In genomic region chr15:31361764-31362120, GRCh38 we compare ENCODE assay signal across 8 cellular contexts. TPM values are rescaled to one million over a fixed set of nuclear protein-coding genes. Genes with fewer than 3 reads are reported as not detected.
DNase-seq lines count a peak whose midpoint lies in the region; ATAC-seq and TF ChIP-seq lines count a peak whose summit lies in the region.

No MANE protein-coding gene starts in this region.

- CTCF ChIA-PET in activated CD4-positive, alpha-beta T cell treated with anti-CD3 and anti-CD28 coated beads, Interleukin-2, amount 10 ng/mL, durations not matched to agents 7 days and 5 days (lab: Charles Lee), result interaction anchor here (1.0 to 5.3 kb wide), 4 partner anchors 14 to 127 kb away, joined by 3 to 39 read pairs (median 6); no protein-coding TSS in a partner anchor

- POLR2A ChIA-PET in activated CD4-positive, alpha-beta T cell treated with anti-CD3 and anti-CD28 coated beads, Interleukin-2, amount 10 ng/mL, durations not matched to agents 7 days and 5 days (lab: Charles Lee), result no interaction called here

- ATAC-seq in GM21737 (IDR thresholded peaks at IDR 0.05; ENCODE audit: unreplicated experiment), result no peak
- no peak for ATAC-seq in activated CD4-positive, CD25-positive, alpha-beta regulatory T cell treated with anti-CD3 and anti-CD28 coated beads, Interleukin-2, amount 50 U/mL, for 24 hours

- no peaks in the 10 kb centered on the region for H3K27me3 Mint-ChIP-seq in activated CD4-positive, alpha-beta T cell treated with anti-CD3 and anti-CD28 coated beads, Interleukin-2, amount 10 ng/mL, durations not matched to agents 7 days and 5 days
- peaks cover 16% of the 10 kb centered on the region for H3K27me3 Mint-ChIP-seq in glutamatergic neuron (ENCODE audit: unreplicated experiment)

- peaks cover 99% of the 10 kb centered on the region for H3K4me1 Mint-ChIP-seq in activated CD4-positive, alpha-beta T cell treated with anti-CD3 and anti-CD28 coated beads, Interleukin-2, amount 10 ng/mL, durations not matched to agents 7 days and 5 days
- H3K4me1 Mint-ChIP-seq in glutamatergic neuron (ENCODE audit: low read depth, unreplicated experiment), result peaks cover 83% of the 10 kb centered on the region

- no peak for TF ChIP-seq CTCF in glutamatergic neuron (IDR thresholded peaks at IDR 0.05; ENCODE audit: partially characterized antibody, unreplicated experiment)

- peak overlapping the region; percentile 51 for H3K4me3 Mint-ChIP-seq in activated CD4-positive, alpha-beta T cell treated with anti-CD3 and anti-CD28 coated beads, Interleukin-2, amount 10 ng/mL, durations not matched to agents 7 days and 5 days
- peak overlapping the region; percentile 75 for H3K4me3 Mint-ChIP-seq in glutamatergic neuron (ENCODE audit: unreplicated experiment)

- H3K27ac Mint-ChIP-seq in activated CD4-positive, alpha-beta T cell treated with anti-CD3 and anti-CD28 coated beads, Interleukin-2, amount 10 ng/mL, durations not matched to agents 7 days and 5 days, result peak overlapping the region; percentile 90
- peak overlapping the region; percentile 49 for H3K27ac Mint-ChIP-seq in glutamatergic neuron (ENCODE audit: unreplicated experiment)

- peaks cover 45% of the 10 kb centered on the region for H3K36me3 Mint-ChIP-seq in activated CD4-positive, alpha-beta T cell treated with anti-CD3 and anti-CD28 coated beads, Interleukin-2, amount 10 ng/mL, durations not matched to agents 7 days and 5 days (ENCODE audit: low read depth)
- peaks cover 3% of the 10 kb centered on the region for H3K36me3 Mint-ChIP-seq in glutamatergic neuron (ENCODE audit: unreplicated experiment)

- H3K27ac ChIP-seq in temporal lobe (ENCODE audit: low read depth, low read length), result peak overlapping the region; percentile 19

- DNase-seq in activated CD4-positive, alpha-beta T cell treated with anti-CD3 and anti-CD28 coated beads, Interleukin-2, amount 10 ng/mL, durations not matched to agents 7 days and 5 days, result no peak
- DNase-seq in activated CD4-positive, alpha-beta T cell treated with anti-CD3 and anti-CD28 coated beads for 4 hours, result no peak
- DNase-seq in SHP77 treated with DMSO at 0.1 percent for 48 hours (lab: John Stamatoyannopoulos, UW) (peak; percentile 33), glutamatergic neuron (no peak), middle frontal gyrus (ENCODE audit: extremely low spot score, low spot score) (no peak)

- H3K9me3 Mint-ChIP-seq in activated CD4-positive, alpha-beta T cell treated with anti-CD3 and anti-CD28 coated beads, Interleukin-2, amount 10 ng/mL, durations not matched to agents 7 days and 5 days, result no peaks in the 10 kb centered on the region
- H3K9me3 Mint-ChIP-seq in glutamatergic neuron (ENCODE audit: unreplicated experiment), result peaks cover 25% of the 10 kb centered on the region

RNA-seq across cellular contexts. Expression of gene KLF13, which starts 35.1 kb away (rescaled TPM):
- 100 to 1,000 TPM; 235 to 264 TPM for total RNA-seq in activated CD4-positive, alpha-beta T cell treated with anti-CD3 and anti-CD28 coated beads, Interleukin-2, amount 10 ng/mL, durations not matched to agents 7 days and 5 days
- 141 TPM for total RNA-seq in glutamatergic neuron (ENCODE audit: unreplicated experiment)
- total RNA-seq in temporal lobe, result 27.8 TPM
